21 cellular contexts compared by ENCODE assay signal in genomic region chr9:91220491-91221135, GRCh38.
DNase-seq lines count a peak whose midpoint lies in the region; ATAC-seq and TF ChIP-seq lines count a peak whose summit lies in the region.
"Had no signal": no experiment of that assay in that cellular context is flagged by ENCODE, and none has a peak within 500 bp of the region (broad histone marks: within the 10 kb centered on the region; RNA-seq: fewer than 3 reads in every experiment).

No MANE protein-coding gene starts in this region.

- H3K36me3 Mint-ChIP-seq in mesothelial cell of epicardium: peaks cover 22% of the 10 kb centered on the region

- TF ChIP-seq CTCF in fibroblast of mammary gland (conservative IDR thresholded peaks at IDR 0.05; ENCODE audit: control insufficient read depth, insufficient read depth, low read depth, low read length) (no peak), mesothelial cell of epicardium (IDR thresholded peaks at IDR 0.05; ENCODE audit: unreplicated experiment) (no peak)

- no peak overlapping the region for H3K4me3 ChIP-seq in fibroblast of mammary gland (ENCODE audit: control insufficient read depth, low read depth, low read length)
- H3K4me3 ChIP-seq: GM12878 had no signal

- H3K27ac Mint-ChIP-seq in mesothelial cell of epicardium: no peak overlapping the region
- H3K27ac Mint-ChIP-seq: dendritic cell treated with granulocyte-macrophage colony-stimulating factor and Interleukin-4, amounts not matched to agents 40 ng/mL and 50 ng/mL, for 4 days; H9; T-cell had no signal

- DNase-seq in Right ventricle myocardium inferior (ENCODE audit: missing footprints) (no peak), cardiac septum (ENCODE audit: low spot score) (no peak), fibroblast of mammary gland (ENCODE audit: low read depth) (peak; percentile 84), iris pigment epithelial cell (ENCODE audit: low read depth) (peak; percentile 90), NCI-H748 (lab: John Stamatoyannopoulos, UW; ENCODE audit: unreplicated experiment) (no peak), HUDEP-2 (lab: John Stamatoyannopoulos, UW; ENCODE audit: unreplicated experiment in 76 of 76) (no peak), iPS-NIHi11 (ENCODE audit: low spot score) (no peak), mesothelial cell of epicardium (ENCODE audit: low spot score in 2 of 2, unreplicated experiment in 2 of 2) (no peak)
- DNase-seq: activated CD4-positive, alpha-beta T cell treated with anti-CD3 and anti-CD28 coated beads for 48 hours; activated naive CD4-positive, alpha-beta T cell treated with Interleukin-2 at 50 U/mL for 16 hours; H9; mammary epithelial cell; naive B cell; NCI-H1436 treated with DMSO at 0.1 percent for 48 hours; NCI-H2171 treated with DMSO at 0.1 percent for 48 hours; NCI-H774; SIG-M5; stimulated activated CD4-positive, alpha-beta T cell treated with anti-CD3 and anti-CD28 coated beads, Interleukin-4, amount 100 ng/mL, for 1 hour; T-cell had no signal

- H3K27me3 Mint-ChIP-seq in mesothelial cell of epicardium (ENCODE audit: low read depth): no peaks in the 10 kb centered on the region
- H3K27me3 Mint-ChIP-seq: dendritic cell treated with granulocyte-macrophage colony-stimulating factor and Interleukin-4, amounts not matched to agents 40 ng/mL and 50 ng/mL, for 4 days; naive B cell; T-cell had no signal

- ATAC-seq in Right ventricle myocardium inferior: peak; percentile 66
- ATAC-seq: GM12878, T-cell had no signal

- no peak overlapping the region for H3K4me3 Mint-ChIP-seq in mesothelial cell of epicardium
- H3K4me3 Mint-ChIP-seq: dendritic cell treated with granulocyte-macrophage colony-stimulating factor and Interleukin-4, amounts not matched to agents 40 ng/mL and 50 ng/mL, for 4 days; H9; naive B cell; T-cell had no signal

- H3K4me1 Mint-ChIP-seq in mesothelial cell of epicardium: peaks cover 5% of the 10 kb centered on the region
- H3K4me1 Mint-ChIP-seq: naive B cell had no signal

- intact Hi-C loops in Right ventricle myocardium inferior (cut with DNase I) (no loop called here), cardiac septum (cut with DNase I) (no loop called here)

- H3K9me3 Mint-ChIP-seq in mesothelial cell of epicardium: peaks cover 4% of the 10 kb centered on the region
- H3K9me3 Mint-ChIP-seq: dendritic cell treated with granulocyte-macrophage colony-stimulating factor and Interleukin-4, amounts not matched to agents 40 ng/mL and 50 ng/mL, for 4 days; H9; naive B cell; T-cell had no signal

Comparison
In these comparisons a context has a peak if more than half of its experiments do, and no peak if none do; other contexts are left out.
1. DNase-seq: peak in fibroblast of mammary gland (single experiment) and iris pigment epithelial cell (single experiment); none in Right ventricle myocardium inferior (single experiment), cardiac septum (single experiment), NCI-H748 (single experiment), HUDEP-2 (0 of 76), iPS-NIHi11 (single experiment) and mesothelial cell of epicardium (0 of 2).